ENCODE assay signal across 28 cellular contexts in the genomic region with DNA sequence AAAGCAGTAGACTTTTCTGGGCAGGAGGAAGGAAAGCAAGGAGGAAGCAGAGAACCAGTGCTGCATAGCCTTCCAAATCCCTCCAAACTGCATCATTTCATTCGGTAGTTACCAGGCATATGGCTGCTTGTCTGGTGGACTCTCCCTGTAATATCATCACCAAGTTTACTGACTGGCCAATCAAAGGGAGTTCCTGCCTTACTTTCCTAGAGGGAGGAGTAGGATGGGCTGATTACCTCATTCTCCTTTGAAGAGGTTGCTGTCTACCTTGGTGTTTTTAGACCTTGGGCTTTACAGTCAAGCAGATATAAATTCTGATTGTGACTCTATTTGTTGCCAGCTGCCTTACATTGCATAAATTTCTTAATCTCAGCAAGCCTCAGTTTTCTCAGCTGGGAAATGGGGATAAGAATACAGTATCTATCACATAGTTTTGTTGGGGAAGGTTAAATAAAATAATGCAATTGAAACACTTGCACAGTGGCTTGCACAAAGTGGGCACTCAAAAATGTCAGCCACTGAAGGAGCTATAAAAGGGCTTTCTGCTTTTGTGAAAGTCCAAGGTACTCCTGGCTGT.
"Had no signal": no experiment of that assay in that cellular context is flagged by ENCODE, and none has a peak within 500 bp of the region (broad histone marks: within the 10 kb centered on the region; RNA-seq: fewer than 3 reads in every experiment).

No MANE protein-coding gene starts in this region.

- H3K4me3 ChIP-seq: coronary artery, esophagus squamous epithelium, left lung, ovary, psoas muscle, skin epidermis, spleen, testis, tibial artery, upper lobe of left lung had no signal

- H3K4me1 Mint-ChIP-seq: stimulated activated memory B cell treated with anti-CD40 and anti-IgM and Interleukin-4, amounts not matched to agents 10 μg/mL and 1 μg/mL and 100 μg/mL, for 72 hours had no signal

- FAIRE-seq: endometrium, frontal cortex, kidney, urothelium cell line had no signal

- H3K27me3 Mint-ChIP-seq: stimulated activated memory B cell treated with anti-CD40 and anti-IgM and Interleukin-4, amounts not matched to agents 10 μg/mL and 1 μg/mL and 100 μg/mL, for 72 hours had no signal

- H3K36me3 ChIP-seq: esophagus squamous epithelium, left lung, ovary, spleen, tibial artery, upper lobe of left lung had no signal

- H3K9me3 Mint-ChIP-seq: mesothelial cell of epicardium; nephron progenitor cell; stimulated activated memory B cell treated with anti-CD40 and anti-IgM and Interleukin-4, amounts not matched to agents 10 μg/mL and 1 μg/mL and 100 μg/mL, for 72 hours had no signal

- H3K4me3 Mint-ChIP-seq: mesothelial cell of epicardium; naive thymus-derived CD8-positive, alpha-beta T cell; nephron progenitor cell; stimulated activated memory B cell treated with anti-CD40 and anti-IgM and Interleukin-4, amounts not matched to agents 10 μg/mL and 1 μg/mL and 100 μg/mL, for 72 hours had no signal

- H3K27me3 ChIP-seq: esophagus squamous epithelium, left lung, ovary, spleen, testis, upper lobe of left lung had no signal

- H3K27ac ChIP-seq: coronary artery, left lung, ovary, psoas muscle, skin epidermis, testis, tibial artery, upper lobe of left lung had no signal

- DNase-seq: dermis blood vessel endothelial cell; effector memory CD4-positive, alpha-beta T cell; erythroblast; esophagus squamous epithelium; head of caudate nucleus; kidney; left lung; mesenchymal stem cell; naive thymus-derived CD8-positive, alpha-beta T cell; nephron progenitor cell; occipital lobe; ovary; posterior cingulate gyrus; psoas muscle; spleen; stimulated activated CD4-positive, alpha-beta T cell treated with anti-CD3 and anti-CD28 coated beads, Interleukin-4, amount 100 ng/mL, for 4 hours; stimulated activated naive CD8-positive, alpha-beta T cell treated with anti-CD3 and anti-CD28 coated beads, Interleukin-15, Interleukin-2, amounts not matched to agents 100 U/mL and 50 U/mL, for 24 hours; substantia nigra; testis; tibial artery; upper lobe of left lung had no signal

- H3K9me3 ChIP-seq: esophagus squamous epithelium, left lung, ovary, psoas muscle, spleen, testis, tibial artery, upper lobe of left lung had no signal

- H3K36me3 Mint-ChIP-seq: mesothelial cell of epicardium; naive thymus-derived CD8-positive, alpha-beta T cell; stimulated activated memory B cell treated with anti-CD40 and anti-IgM and Interleukin-4, amounts not matched to agents 10 μg/mL and 1 μg/mL and 100 μg/mL, for 72 hours had no signal

- H3K4me1 ChIP-seq: left lung, psoas muscle, testis, tibial artery, upper lobe of left lung had no signal

- H3K27ac Mint-ChIP-seq: mesothelial cell of epicardium; nephron progenitor cell; stimulated activated memory B cell treated with anti-CD40 and anti-IgM and Interleukin-4, amounts not matched to agents 10 μg/mL and 1 μg/mL and 100 μg/mL, for 72 hours had no signal
